In genomic region chr6:80179691-80180090, GRCh38 we compare ENCODE assay signal across 1 cellular context.
TF ChIP-seq lines count a peak whose summit lies in the region.

No MANE protein-coding gene starts in this region.

TF ChIP-seq in endothelial cell of umbilical vein, 7 proteins besides CTCF, POLR2A, EP300 and RAD21 (continued from another document):
- TF ChIP-seq EZH2 (IDR thresholded peaks at IDR 0.05; ENCODE audit: borderline replicate concordance, low read depth, low read length, severe bottlenecking): no peak
- TF ChIP-seq MAX (IDR thresholded peaks at IDR 0.05; ENCODE audit: insufficient read depth, insufficient read length): no peak
- no peak for TF ChIP-seq MYC (IDR thresholded peaks at IDR 0.05; ENCODE audit: low read depth, low read length)
- TF ChIP-seq FOS (IDR thresholded peaks at IDR 0.05; ENCODE audit: borderline replicate concordance, insufficient read depth, low read length): no peak
- no peak for TF ChIP-seq POLR2AphosphoS5 (IDR thresholded peaks at IDR 0.05; ENCODE audit: insufficient read depth, low read depth, low read length)
